8 cellular contexts compared by ENCODE assay signal in genomic region chr22:36455571-36456458, GRCh38. TPM values are rescaled to one million over a fixed set of nuclear protein-coding genes. Genes with fewer than 3 reads are reported as not detected.
DNase-seq lines count a peak whose midpoint lies in the region; ATAC-seq and TF ChIP-seq lines count a peak whose summit lies in the region.

No MANE protein-coding gene starts in this region.

- TSS peak; percentile 25 for BruUV-seq in PC-3 (replicated peaks; lab: Mats Ljungman, UMichigan)

- WGBS in esophagus squamous epithelium, 2 donors, result 60 to 70% methylated on average over 16 to 20 of the region's 21 CpGs
- 50 to 65% (median 51%) methylated on average over 21 of the region's 21 CpGs for WGBS in psoas muscle, 3 donors

- intact Hi-C loops in PC-3 (cut with micrococcal nuclease) (no loop called here), esophagus squamous epithelium (cut with DNase I) (no loop called here), psoas muscle (cut with DNase I) (no loop called here), head of caudate nucleus (cut with DNase I) (no loop called here)

- H3K4me3 ChIP-seq in PC-3 (ENCODE audit: low read length) (peak overlapping the region; percentile 60; the same call in 1 of the 2 replicates), esophagus squamous epithelium (peak overlapping the region; percentile 43 to 71 (median 52)), psoas muscle (peak overlapping the region; percentile 69)

- POLR2A ChIA-PET in PC-3 (lab: Charles Lee; ENCODE audit: unreplicated experiment), result interaction anchor here (0.6 kb wide), 1 partner anchor 10 kb away, joined by 5 read pairs; no protein-coding TSS in a partner anchor

- ATAC-seq in PC-3 (no peak), psoas muscle (peak; percentile 3 to 19 (median 11)), HG03139 (IDR thresholded peaks at IDR 0.05; ENCODE audit: unreplicated experiment) (no peak), GM21360 (IDR thresholded peaks at IDR 0.05; ENCODE audit: unreplicated experiment) (no peak)

- peaks cover 16% of the 10 kb centered on the region for H3K4me1 ChIP-seq in ES-I3 (ENCODE audit: insufficient read depth, low read length)
- H3K4me1 ChIP-seq in PC-3 (ENCODE audit: insufficient read depth, low read length), result peaks cover 51% of the 10 kb centered on the region
- H3K4me1 ChIP-seq in esophagus squamous epithelium, result peaks cover 25 to 70% (median 50%) of the 10 kb centered on the region in 3 donors
- peaks cover 48% of the 10 kb centered on the region for H3K4me1 ChIP-seq in psoas muscle

- no peaks in the 10 kb centered on the region for H3K9me3 ChIP-seq in ES-I3 (ENCODE audit: control insufficient read depth, insufficient read depth, low read length)
- no peaks in the 10 kb centered on the region for H3K9me3 ChIP-seq in PC-3 (ENCODE audit: low read length)
- H3K9me3 ChIP-seq in esophagus squamous epithelium, result no peaks in the 10 kb centered on the region
- H3K9me3 ChIP-seq in psoas muscle, result no peaks in the 10 kb centered on the region

- no peaks in the 10 kb centered on the region for H4K20me1 ChIP-seq in PC-3 (ENCODE audit: low read length)

- H3K36me3 ChIP-seq in ES-I3 (ENCODE audit: insufficient read depth, low read length), result no peaks in the 10 kb centered on the region
- H3K36me3 ChIP-seq in PC-3 (ENCODE audit: low read depth, low read length), result no peaks in the 10 kb centered on the region
- no peaks in the 10 kb centered on the region for H3K36me3 ChIP-seq in esophagus squamous epithelium
- H3K36me3 ChIP-seq in psoas muscle (ENCODE audit: insufficient read depth in 1 of 2, low read depth in 1 of 2), result no peaks in the 10 kb centered on the region

- H3K9ac ChIP-seq in ES-I3 (ENCODE audit: low read depth, low read length), result peak overlapping the region; percentile 87
- H3K9ac ChIP-seq in PC-3 (ENCODE audit: low read length), result no peak overlapping the region

- no peak for DNase-seq in PC-3
- DNase-seq in esophagus squamous epithelium (lab: John Stamatoyannopoulos, UW), result no peak
- peak in 1 of 2 donors; percentile 57 for DNase-seq in psoas muscle
- DNase-seq in head of caudate nucleus, result no peak
- DNase-seq in SIG-M5 (lab: John Stamatoyannopoulos, UW), result no peak

- CTCF ChIA-PET in PC-3 (lab: Charles Lee), result no interaction called here

- no peak for TF ChIP-seq POLR2A in esophagus squamous epithelium (IDR thresholded peaks at IDR 0.05)

- H2AFZ ChIP-seq in PC-3 (ENCODE audit: low read length), result 0 out of 2 replicates have a peak overlapping the region, but pooled peaks have one; percentile 67

- no peaks in the 10 kb centered on the region for H3F3A ChIP-seq in PC-3 (ENCODE audit: low read length, unreplicated experiment)

- H3K27ac ChIP-seq in PC-3 (ENCODE audit: low read length) (no peak overlapping the region), esophagus squamous epithelium (peak overlapping the region; percentile 79 to 94 (median 90)), psoas muscle (peak overlapping the region; percentile 96)

- no peaks in the 10 kb centered on the region for H3K9me2 ChIP-seq in PC-3 (replicated peaks; ENCODE audit: low read length)

- H3K79me2 ChIP-seq in PC-3 (ENCODE audit: low read length), result no peaks in the 10 kb centered on the region

- H3K4me2 ChIP-seq in PC-3 (ENCODE audit: low read length), result peak overlapping the region; percentile 79

- H3K27me3 ChIP-seq in PC-3 (ENCODE audit: low read length), result no peaks in the 10 kb centered on the region
- no peaks in the 10 kb centered on the region for H3K27me3 ChIP-seq in esophagus squamous epithelium
- no peaks in the 10 kb centered on the region for H3K27me3 ChIP-seq in psoas muscle (ENCODE audit: insufficient read depth in 3 of 3, low read length in 2 of 3)

- TF ChIP-seq CTCF in PC-3 (conservative IDR thresholded peaks at IDR 0.05; ENCODE audit: low read depth, low read length) (no peak), esophagus squamous epithelium (IDR thresholded peaks at IDR 0.05) (no peak), psoas muscle (IDR thresholded peaks at IDR 0.05) (no peak)

RNA-seq across cellular contexts. Expression of gene TXN2, which starts 25.6 kb away (rescaled TPM):
- total RNA-seq in PC-3 (2014; rRNA removed) (49.6 and 52.5 TPM in 2 replicates), esophagus squamous epithelium (10 to 100 TPM; 58.4 to 88.4 (median 72.3) TPM), psoas muscle (100 to 1,000 TPM in 3 of 4 donors, 10 to 100 TPM in 1; 83.9 to 146 (median 112) TPM)
- polyA plus RNA-seq in psoas muscle, result 100 to 1,000 TPM; 109 to 155 (median 115) TPM

RNA-seq across cellular contexts. Expression of gene FOXRED2, which starts 51.0 kb away (rescaled TPM):
- total RNA-seq in PC-3 (2014; rRNA removed) (5.5 and 6.5 TPM in 2 replicates), esophagus squamous epithelium (10 to 100 TPM in 2 of 4 donors, 1 to 10 TPM in 2; 3.8 to 21.0 (median 7.6) TPM), psoas muscle (10 to 100 TPM in 1 of 4 donors, 1 to 10 TPM in 3; 6.4 to 10.2 (median 7.9) TPM)
- 1 to 10 TPM; 3.3 to 9.0 (median 5.0) TPM for polyA plus RNA-seq in psoas muscle

Comparison
In these comparisons a context has a peak if more than half of its experiments do, and no peak if none do; other contexts are left out.
1. ATAC-seq: peak in psoas muscle (4 of 4); none in PC-3 (single experiment), HG03139 (single experiment) and GM21360 (single experiment).
2. Peak in every context shown above with its lines, with median percentiles within 50 percentile points of each other: H3K4me3 ChIP-seq.